In the genomic region with DNA sequence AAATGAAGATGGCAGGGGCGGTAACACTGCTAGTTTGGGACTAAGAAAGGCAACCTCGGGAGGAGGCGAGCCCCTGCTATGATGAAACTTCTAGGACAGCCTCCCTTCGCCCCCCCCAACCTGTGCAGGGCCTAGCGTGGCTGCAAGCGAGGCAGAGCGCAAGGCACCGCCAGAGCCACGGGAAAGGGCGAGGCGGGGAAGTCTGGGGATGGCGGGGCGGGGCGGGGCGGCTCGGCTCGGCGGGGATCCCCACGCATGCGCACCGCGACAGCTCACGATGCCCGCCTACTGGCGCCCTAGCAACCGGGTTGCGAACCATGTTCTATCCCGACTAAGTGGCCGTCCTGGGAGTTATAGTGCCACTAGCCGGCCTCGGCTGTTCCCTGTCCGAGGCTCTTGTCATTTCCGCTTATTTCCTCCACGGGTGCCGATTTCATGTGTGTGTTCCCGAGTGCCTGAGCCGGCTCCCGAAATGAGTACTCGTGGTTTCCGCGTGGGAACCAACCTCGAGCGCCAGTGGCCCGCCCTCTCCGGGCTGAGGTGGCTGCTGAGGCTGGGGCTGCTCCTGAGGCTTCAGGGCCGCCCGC, we compare ENCODE assay signal across 1 cellular context.
TF ChIP-seq lines count a peak whose summit lies in the region.

No MANE protein-coding gene starts in this region.

TF ChIP-seq in GM23338, 12 proteins besides CTCF, POLR2A, EP300 and RAD21:
- TF ChIP-seq, protein P1, sequence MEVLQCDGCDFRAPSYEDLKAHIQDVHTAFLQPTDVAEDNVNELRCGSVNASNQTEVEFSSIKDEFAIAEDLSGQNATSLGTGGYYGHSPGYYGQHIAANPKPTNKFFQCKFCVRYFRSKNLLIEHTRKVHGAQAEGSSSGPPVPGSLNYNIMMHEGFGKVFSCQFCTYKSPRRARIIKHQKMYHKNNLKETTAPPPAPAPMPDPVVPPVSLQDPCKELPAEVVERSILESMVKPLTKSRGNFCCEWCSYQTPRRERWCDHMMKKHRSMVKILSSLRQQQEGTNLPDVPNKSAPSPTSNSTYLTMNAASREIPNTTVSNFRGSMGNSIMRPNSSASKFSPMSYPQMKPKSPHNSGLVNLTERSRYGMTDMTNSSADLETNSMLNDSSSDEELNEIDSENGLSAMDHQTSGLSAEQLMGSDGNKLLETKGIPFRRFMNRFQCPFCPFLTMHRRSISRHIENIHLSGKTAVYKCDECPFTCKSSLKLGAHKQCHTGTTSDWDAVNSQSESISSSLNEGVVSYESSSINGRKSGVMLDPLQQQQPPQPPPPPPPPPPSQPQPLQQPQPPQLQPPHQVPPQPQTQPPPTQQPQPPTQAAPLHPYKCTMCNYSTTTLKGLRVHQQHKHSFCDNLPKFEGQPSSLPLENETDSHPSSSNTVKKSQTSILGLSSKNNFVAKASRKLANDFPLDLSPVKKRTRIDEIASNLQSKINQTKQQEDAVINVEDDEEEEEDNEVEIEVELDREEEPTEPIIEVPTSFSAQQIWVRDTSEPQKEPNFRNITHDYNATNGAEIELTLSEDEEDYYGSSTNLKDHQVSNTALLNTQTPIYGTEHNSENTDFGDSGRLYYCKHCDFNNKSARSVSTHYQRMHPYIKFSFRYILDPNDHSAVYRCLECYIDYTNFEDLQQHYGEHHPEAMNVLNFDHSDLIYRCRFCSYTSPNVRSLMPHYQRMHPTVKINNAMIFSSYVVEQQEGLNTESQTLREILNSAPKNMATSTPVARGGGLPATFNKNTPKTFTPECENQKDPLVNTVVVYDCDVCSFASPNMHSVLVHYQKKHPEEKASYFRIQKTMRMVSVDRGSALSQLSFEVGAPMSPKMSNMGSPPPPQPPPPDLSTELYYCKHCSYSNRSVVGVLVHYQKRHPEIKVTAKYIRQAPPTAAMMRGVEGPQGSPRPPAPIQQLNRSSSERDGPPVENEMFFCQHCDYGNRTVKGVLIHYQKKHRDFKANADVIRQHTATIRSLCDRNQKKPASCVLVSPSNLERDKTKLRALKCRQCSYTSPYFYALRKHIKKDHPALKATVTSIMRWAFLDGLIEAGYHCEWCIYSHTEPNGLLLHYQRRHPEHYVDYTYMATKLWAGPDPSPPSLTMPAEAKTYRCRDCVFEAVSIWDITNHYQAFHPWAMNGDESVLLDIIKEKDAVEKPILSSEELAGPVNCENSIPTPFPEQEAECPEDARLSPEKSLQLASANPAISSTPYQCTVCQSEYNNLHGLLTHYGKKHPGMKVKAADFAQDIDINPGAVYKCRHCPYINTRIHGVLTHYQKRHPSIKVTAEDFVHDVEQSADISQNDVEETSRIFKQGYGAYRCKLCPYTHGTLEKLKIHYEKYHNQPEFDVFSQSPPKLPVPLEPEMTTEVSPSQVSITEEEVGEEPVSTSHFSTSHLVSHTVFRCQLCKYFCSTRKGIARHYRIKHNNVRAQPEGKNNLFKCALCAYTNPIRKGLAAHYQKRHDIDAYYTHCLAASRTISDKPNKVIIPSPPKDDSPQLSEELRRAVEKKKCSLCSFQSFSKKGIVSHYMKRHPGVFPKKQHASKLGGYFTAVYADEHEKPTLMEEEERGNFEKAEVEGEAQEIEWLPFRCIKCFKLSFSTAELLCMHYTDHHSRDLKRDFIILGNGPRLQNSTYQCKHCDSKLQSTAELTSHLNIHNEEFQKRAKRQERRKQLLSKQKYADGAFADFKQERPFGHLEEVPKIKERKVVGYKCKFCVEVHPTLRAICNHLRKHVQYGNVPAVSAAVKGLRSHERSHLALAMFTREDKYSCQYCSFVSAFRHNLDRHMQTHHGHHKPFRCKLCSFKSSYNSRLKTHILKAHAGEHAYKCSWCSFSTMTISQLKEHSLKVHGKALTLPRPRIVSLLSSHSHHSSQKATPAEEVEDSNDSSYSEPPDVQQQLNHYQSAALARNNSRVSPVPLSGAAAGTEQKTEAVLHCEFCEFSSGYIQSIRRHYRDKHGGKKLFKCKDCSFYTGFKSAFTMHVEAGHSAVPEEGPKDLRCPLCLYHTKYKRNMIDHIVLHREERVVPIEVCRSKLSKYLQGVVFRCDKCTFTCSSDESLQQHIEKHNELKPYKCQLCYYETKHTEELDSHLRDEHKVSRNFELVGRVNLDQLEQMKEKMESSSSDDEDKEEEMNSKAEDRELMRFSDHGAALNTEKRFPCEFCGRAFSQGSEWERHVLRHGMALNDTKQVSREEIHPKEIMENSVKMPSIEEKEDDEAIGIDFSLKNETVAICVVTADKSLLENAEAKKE (CRISPR knock-in tag; IDR thresholded peaks at IDR 0.05): no peak
- no peak for TF ChIP-seq STAT1 (IDR thresholded peaks at IDR 0.05; ENCODE audit: unreplicated experiment)
- TF ChIP-seq, protein P2, sequence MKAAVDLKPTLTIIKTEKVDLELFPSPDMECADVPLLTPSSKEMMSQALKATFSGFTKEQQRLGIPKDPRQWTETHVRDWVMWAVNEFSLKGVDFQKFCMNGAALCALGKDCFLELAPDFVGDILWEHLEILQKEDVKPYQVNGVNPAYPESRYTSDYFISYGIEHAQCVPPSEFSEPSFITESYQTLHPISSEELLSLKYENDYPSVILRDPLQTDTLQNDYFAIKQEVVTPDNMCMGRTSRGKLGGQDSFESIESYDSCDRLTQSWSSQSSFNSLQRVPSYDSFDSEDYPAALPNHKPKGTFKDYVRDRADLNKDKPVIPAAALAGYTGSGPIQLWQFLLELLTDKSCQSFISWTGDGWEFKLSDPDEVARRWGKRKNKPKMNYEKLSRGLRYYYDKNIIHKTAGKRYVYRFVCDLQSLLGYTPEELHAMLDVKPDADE (IDR thresholded peaks at IDR 0.05): no peak
- peak; percentile 49; the same call in 1 of the 2 replicates for TF ChIP-seq POLR2AphosphoS5 (IDR thresholded peaks at IDR 0.05; ENCODE audit: low read depth)
